In the genomic region with DNA sequence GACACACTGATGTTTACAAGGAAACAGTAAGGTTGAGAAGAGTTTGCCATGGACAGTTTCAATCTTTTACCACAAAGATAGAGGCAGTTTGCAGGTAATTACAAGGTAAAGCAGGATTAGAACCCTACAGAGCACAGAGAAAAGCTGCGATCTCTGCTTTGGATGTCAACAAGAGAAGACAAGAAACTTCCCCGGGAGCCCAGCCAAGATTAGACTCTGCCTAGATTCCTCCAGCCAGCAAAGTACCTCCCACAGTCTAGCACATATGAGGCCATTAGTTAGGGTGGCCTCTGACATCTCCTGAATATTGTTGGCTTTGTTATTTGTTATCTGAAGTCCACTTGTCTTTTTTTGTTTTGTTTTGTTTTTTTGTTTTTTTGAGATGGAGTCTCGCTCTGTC, we compare ENCODE assay signal across 25 cellular contexts.
"Had no signal": no experiment of that assay in that cellular context is flagged by ENCODE, and none has a peak within 500 bp of the region (broad histone marks: within the 10 kb centered on the region; RNA-seq: fewer than 3 reads in every experiment).

No MANE protein-coding gene starts in this region.

- H2AFZ ChIP-seq: PC-9 had no signal

- H3K36me3 ChIP-seq: SJCRH30 had no signal

- ATAC-seq: activated CD4-positive, alpha-beta T cell treated with anti-CD3 and anti-CD28 coated beads for 36 hours; activated CD4-positive, CD25-positive, alpha-beta regulatory T cell treated with anti-CD3 and anti-CD28 coated beads, Interleukin-2, amount 50 U/mL, for 24 hours; activated CD8-positive, alpha-beta T cell treated with anti-CD3 and anti-CD28 coated beads, Interleukin-2, amount 10 ng/mL, durations not matched to agents 7 days and 5 days had no signal

- H3K9me3 ChIP-seq: SJCRH30 had no signal

- H3K27ac ChIP-seq: PC-9, SJCRH30, SK-N-MC had no signal

- H3K4me3 ChIP-seq: PC-9, SJCRH30, SK-N-MC had no signal

- DNase-seq: activated CD4-positive, alpha-beta T cell treated with anti-CD3 and anti-CD28 coated beads for 36 hours; activated CD4-positive, alpha-beta T cell treated with anti-CD3 and anti-CD28 coated beads, Interleukin-2, amount 10 ng/mL, durations not matched to agents 7 days and 5 days; activated CD4-positive, alpha-beta T cell treated with anti-CD3 and anti-CD28 coated beads, Interleukin-2, amount 50 U/mL, for 48 hours; activated CD8-positive, alpha-beta T cell treated with anti-CD3 and anti-CD28 coated beads, Interleukin-2, amount 10 ng/mL, durations not matched to agents 7 days and 5 days; activated gamma-delta T cell; activated naive CD4-positive, alpha-beta T cell treated with Interleukin-2 at 50 U/mL for 16 hours; activated naive CD8-positive, alpha-beta T cell treated with anti-CD3 and anti-CD28 coated beads, Interleukin-2, amount 10 ng/mL, durations not matched to agents 7 days and 5 days; activated T-cell treated with anti-CD3 and anti-CD28 coated beads, Interleukin-2, amount 50 U/mL, for 24 hours; caudate nucleus; Karpas-422; KBM-7; NCI-H1105; NCI-H1436; NCI-H1694; NCI-H1930; NCI-H2081 treated with DMSO at 0.1 percent for 48 hours; NCI-H226; NCI-H446 treated with DMSO at 0.1 percent for 48 hours; NCI-H524 treated with DMSO at 0.1 percent for 48 hours; NCI-H748 treated with DMSO at 0.1 percent for 48 hours; PC-9; Right ventricle myocardium superior; SJCRH30 had no signal

- H3K4me2 ChIP-seq: PC-9 had no signal

- H3K4me1 ChIP-seq: SJCRH30 had no signal

- H3K27me3 ChIP-seq: SJCRH30 had no signal
